Comparison of ENCODE assay signal across 19 cellular contexts in genomic region chr2:131046580-131047274, GRCh38. TPM values are rescaled to one million over a fixed set of nuclear protein-coding genes. Genes with fewer than 3 reads are reported as not detected.
DNase-seq lines count a peak whose midpoint lies in the region; ATAC-seq and TF ChIP-seq lines count a peak whose summit lies in the region.
"Had no signal": no experiment of that assay in that cellular context is flagged by ENCODE, and none has a peak within 500 bp of the region (broad histone marks: within the 10 kb centered on the region; RNA-seq: fewer than 3 reads in every experiment).

No MANE protein-coding gene starts in this region.

- H3K27me3 Mint-ChIP-seq in T-helper 17 cell = no peaks in the 10 kb centered on the region

- peaks cover 15% of the 10 kb centered on the region for H3K4me1 Mint-ChIP-seq in T-helper 17 cell

- no peaks in the 10 kb centered on the region for H3K27me3 ChIP-seq in right cardiac atrium (ENCODE audit: control insufficient read depth, insufficient read depth)
- H3K27me3 ChIP-seq in psoas muscle (ENCODE audit: insufficient read depth in 3 of 3, low read length in 2 of 3) = no peaks in the 10 kb centered on the region
- H3K27me3 ChIP-seq: esophagus squamous epithelium, testis had no signal

- intact Hi-C loops in right cardiac atrium (cut with DNase I) (no loop called here), psoas muscle (cut with DNase I) (no loop called here)

- ATAC-seq in T-helper 17 cell (no peak), right cardiac atrium (peak; percentile 44 to 45), psoas muscle (peak; percentile 17 to 71 (median 46)), HG02642 (IDR thresholded peaks at IDR 0.05; ENCODE audit: poor library complexity, unreplicated experiment) (no peak), HG03175 (IDR thresholded peaks at IDR 0.05; ENCODE audit: unreplicated experiment) (no peak)

- CTCF ChIA-PET in GM10248 (lab: Yijun Ruan, JAX) = no interaction called here

- POLR2A ChIA-PET in GM10248 (lab: Yijun Ruan, JAX) = no interaction called here

- H3K27ac ChIP-seq in right cardiac atrium (ENCODE audit: low read length) (no peak overlapping the region), psoas muscle (peak overlapping the region; percentile 41)
- H3K27ac ChIP-seq: esophagus squamous epithelium, testis had no signal

- WGBS in right cardiac atrium = 84% methylated on average over 22 of the region's 22 CpGs
- 50 to 80% (median 50%) methylated on average over 22 of the region's 22 CpGs for WGBS in psoas muscle, 3 donors

- H3K4me3 ChIP-seq in right cardiac atrium (ENCODE audit: low read length) (no peak overlapping the region), psoas muscle (no peak overlapping the region)
- H3K4me3 ChIP-seq: esophagus squamous epithelium, testis had no signal

- H3K4me1 ChIP-seq in right cardiac atrium (ENCODE audit: control insufficient read depth, insufficient read depth, low read length) (no peaks in the 10 kb centered on the region), psoas muscle (peaks cover 32% of the 10 kb centered on the region)
- H3K4me1 ChIP-seq: testis had no signal

- peak; percentile 10 for DNase-seq in GM10266 (ENCODE audit: extremely low spot score)
- no peak for DNase-seq in T-helper 17 cell
- peak in 1 of 3 donors; percentile 70 for DNase-seq in right cardiac atrium
- peak in 1 of 2 donors; percentile 73 for DNase-seq in psoas muscle
- DNase-seq in LoVo (ENCODE audit: low spot score) = no peak
- DNase-seq in GM10248 (ENCODE audit: extremely low spot score) = no peak
- DNase-seq: activated CD4-positive, alpha-beta T cell treated with anti-CD3 and anti-CD28 coated beads for 1 hour; activated naive CD4-positive, alpha-beta T cell treated with anti-CD3 and anti-CD28 coated beads, Interleukin-2, amount 50 U/mL, for 16 hours; esophagus squamous epithelium; immature natural killer cell; midbrain; NCI-H187 treated with DMSO at 0.1 percent for 48 hours; NCI-H446; SHP77 treated with DMSO at 0.1 percent for 48 hours; stimulated activated CD4-positive, alpha-beta T cell treated with anti-CD3 and anti-CD28 coated beads, Interleukin-4, amount 100 ng/mL, for 1 hour; T-helper 2 cell; testis had no signal

- TF ChIP-seq CTCF in GM10266 (IDR thresholded peaks at IDR 0.05; ENCODE audit: control insufficient read depth, insufficient read depth, low read depth, missing control alignments) (no peak), psoas muscle (IDR thresholded peaks at IDR 0.05) (no peak), GM10248 (IDR thresholded peaks at IDR 0.05; ENCODE audit: control extremely low read depth, extremely low read depth, low read depth, missing control alignments) (no peak)

- peaks cover 3 to 54% of the 10 kb centered on the region in 2 donors for H3K36me3 ChIP-seq in psoas muscle (ENCODE audit: insufficient read depth in 1 of 2, low read depth in 1 of 2)

- H3K9me3 ChIP-seq in T-helper 17 cell (ENCODE audit: control insufficient read depth, low read length, poor library complexity, severe bottlenecking) (no peaks in the 10 kb centered on the region), right cardiac atrium (ENCODE audit: control insufficient read depth, low read length) (no peaks in the 10 kb centered on the region), psoas muscle (no peaks in the 10 kb centered on the region)
- H3K9me3 ChIP-seq: esophagus squamous epithelium, testis had no signal

- H3K27ac Mint-ChIP-seq in T-helper 17 cell = peak overlapping the region; percentile 63

- peaks cover 14% of the 10 kb centered on the region for H3K36me3 Mint-ChIP-seq in T-helper 17 cell (ENCODE audit: low read depth)

- no peak overlapping the region for H3K4me3 Mint-ChIP-seq in T-helper 17 cell
- H3K4me3 Mint-ChIP-seq: immature natural killer cell had no signal

RNA-seq across cellular contexts. Expression of gene FAM168B, which starts 46.5 kb away (rescaled TPM):
- total RNA-seq in T-helper 17 cell (10 to 100 TPM; 56.1 to 71.2 TPM), right cardiac atrium (10 to 100 TPM; 81.5 to 99.4 (median 89.2) TPM), psoas muscle (100 to 1,000 TPM in 2 of 4 donors, 10 to 100 TPM in 2; 63.1 to 130 (median 105) TPM)
- polyA plus RNA-seq in right cardiac atrium (34.1 TPM), psoas muscle (100 to 1,000 TPM in 1 of 3 donors, 10 to 100 TPM in 2; 39.2 to 155 (median 98.8) TPM)

RNA-seq across cellular contexts. Expression of gene PLEKHB2, which starts 58.4 kb away (rescaled TPM):
- total RNA-seq in T-helper 17 cell (10 to 100 TPM; 68.1 to 72.6 TPM), right cardiac atrium (10 to 100 TPM; 26.2 to 36.9 (median 35.2) TPM), psoas muscle (10 to 100 TPM; 24.7 to 67.6 (median 28.7) TPM)
- polyA plus RNA-seq in right cardiac atrium (13.6 TPM), psoas muscle (10 to 100 TPM; 17.9 to 81.4 (median 74.7) TPM)

Comparison
In these comparisons a context has a peak if more than half of its experiments do, and no peak if none do; other contexts are left out.
1. ATAC-seq: peak in right cardiac atrium (2 of 2) and psoas muscle (4 of 4); none in T-helper 17 cell (single experiment), HG02642 (single experiment) and HG03175 (single experiment).